In genomic region chr5:69414885-69415583, GRCh38 we compare ENCODE assay signal across 9 cellular contexts. TPM values are rescaled to one million over a fixed set of nuclear protein-coding genes. Genes with fewer than 3 reads are reported as not detected.
A peak's percentile ranks its signal among the peaks of the same experiment; 100 is the strongest.
DNase-seq lines count a peak whose midpoint lies in the region; ATAC-seq, FAIRE-seq and TF ChIP-seq lines count a peak whose summit lies in the region.
"Had no signal": no experiment of that assay in that cellular context is flagged by ENCODE, and none has a peak within 500 bp of the region (broad histone marks: within the 10 kb centered on the region; RNA-seq: fewer than 3 reads in every experiment).

MARVELD2 (plus strand) TSS chr5:69415116; CDS start chr5:69419386, 4,270 bp downstream.

- H3K4me3 ChIP-seq in brain microvascular endothelial cell (ENCODE audit: low read depth, low read length) (peak within 1 kb of the TSS; percentile 59), iPS-15b (ENCODE audit: low read depth, low read length) (peak within 1 kb of the TSS; percentile 70), small intestine (ENCODE audit: low read depth in 1 of 2, low read length in 2 of 2) (peak within 1 kb of the TSS; percentile 48 to 65)

- no peaks in the 10 kb centered on the region for H3K9me3 Mint-ChIP-seq in T-cell

- peaks cover 10 to 11% (median 11%) of the 10 kb centered on the region in 3 donors for H3K4me1 Mint-ChIP-seq in T-cell

- FAIRE-seq in small intestine (lab: Jason Lieb, UNC) = no peak
- FAIRE-seq: A204.1 had no signal

- peaks cover 4% of the 10 kb centered on the region for H3K36me3 ChIP-seq in brain microvascular endothelial cell (replicated peaks)
- peaks cover 9% of the 10 kb centered on the region for H3K36me3 ChIP-seq in iPS-15b (ENCODE audit: control insufficient read depth, insufficient read depth, low read length)
- peaks cover 4 to 8% of the 10 kb centered on the region in 2 donors for H3K36me3 ChIP-seq in small intestine (ENCODE audit: control insufficient read depth in 2 of 2, insufficient read depth in 2 of 2, low read length in 2 of 2)

- DNase-seq in DMS 273 (lab: John Stamatoyannopoulos, UW; ENCODE audit: unreplicated experiment) (peak; percentile 85), DMS 273 treated with DMSO at 0.1 percent for 48 hours (lab: John Stamatoyannopoulos, UW) (no peak), T-cell (peak in 32 of 34 experiments; percentile 6 to 50 (median 21)), brain microvascular endothelial cell (peak; percentile 19), small intestine (peak; percentile 97)

- no peaks in the 10 kb centered on the region for H3K27me3 ChIP-seq in brain microvascular endothelial cell (replicated peaks)
- H3K27me3 ChIP-seq in iPS-15b (ENCODE audit: control insufficient read depth, insufficient read depth, low read length) = no peaks in the 10 kb centered on the region
- no peaks in the 10 kb centered on the region for H3K27me3 ChIP-seq in small intestine (ENCODE audit: control insufficient read depth in 2 of 2, insufficient read depth in 2 of 2, low read length in 2 of 2)

- CTCF ChIA-PET in T-cell (lab: Charles Lee) = no interaction called here

- no peak within 1 kb of the TSS for H3K27ac ChIP-seq in brain microvascular endothelial cell
- H3K27ac ChIP-seq in small intestine (ENCODE audit: low read depth in 1 of 2, low read length in 1 of 2) = peak within 1 kb of the TSS; percentile 82 to 93

- H3K4me3 Mint-ChIP-seq in T-cell = peak within 1 kb of the TSS; percentile 60 to 72 (median 72)

- peak; percentile 57 for ATAC-seq in HG03565 (IDR thresholded peaks at IDR 0.05; ENCODE audit: unreplicated experiment)
- ATAC-seq in T-cell (replicated peaks in 1 of 4) = peak; percentile 76 to 90 (median 86)
- ATAC-seq in HG03469 (IDR thresholded peaks at IDR 0.05; ENCODE audit: unreplicated experiment) = no peak

- peak; percentile 53 for TF ChIP-seq CTCF in brain microvascular endothelial cell (IDR thresholded peaks at IDR 0.05; ENCODE audit: low read depth, low read length, missing control alignments)

- peaks cover 24% of the 10 kb centered on the region for H3K36me3 Mint-ChIP-seq in T-cell

- H3K27ac Mint-ChIP-seq in T-cell = peak within 1 kb of the TSS; percentile 45 to 53

- H3K4me1 ChIP-seq in iPS-15b (ENCODE audit: control insufficient read depth, insufficient read depth, low read length) (peaks cover 4% of the 10 kb centered on the region), small intestine (ENCODE audit: control insufficient read depth in 2 of 2, insufficient read depth in 1 of 2, low read depth in 1 of 2, low read length in 1 of 2) (peaks cover 0 to 3% of the 10 kb centered on the region in 2 donors)

- H3K27me3 Mint-ChIP-seq in T-cell = no peaks in the 10 kb centered on the region

- H3K9ac ChIP-seq in iPS-15b (ENCODE audit: low read depth, low read length) = peak within 1 kb of the TSS; percentile 84

- in situ Hi-C loops in brain microvascular endothelial cell (cut with HindIII; ENCODE audit: low pct_ligation_motif_present, low sequenced_read_pairs) = no loop called here

- 4 to 13% (median 13%) methylated on average over 59 to 78 of the region's 78 CpGs for WGBS in small intestine, 3 donors

- POLR2A ChIA-PET in T-cell (lab: Charles Lee) = no interaction called here

- H3K9me3 ChIP-seq in iPS-15b (ENCODE audit: control insufficient read depth, insufficient read depth, low read length) = no peaks in the 10 kb centered on the region
- H3K9me3 ChIP-seq in small intestine (ENCODE audit: control insufficient read depth, low read depth) = no peaks in the 10 kb centered on the region

RNA-seq across cellular contexts. Expression of gene MARVELD2, which starts in this region (rescaled TPM):
- 1 to 10 TPM in 2 of 5 donors, under 1 TPM in 3; 0.43 to 1.2 (median 0.75) TPM for total RNA-seq in T-cell
- polyA plus RNA-seq in small intestine = 10 to 100 TPM in 1 of 3 donors, 1 to 10 TPM in 2; 6.2 to 11.7 (median 7.2) TPM
